Comparison of ENCODE assay signal across 8 cellular contexts in genomic region chr9:4793412-4794005, GRCh38. TPM values are rescaled to one million over a fixed set of nuclear protein-coding genes. Genes with fewer than 3 reads are reported as not detected.
DNase-seq lines count a peak whose midpoint lies in the region; ATAC-seq and TF ChIP-seq lines count a peak whose summit lies in the region.

No MANE protein-coding gene starts in this region.

- TF ChIP-seq CTCF in Calu3 (IDR thresholded peaks at IDR 0.05; ENCODE audit: unreplicated experiment) (no peak), MM.1S (IDR thresholded peaks at IDR 0.05; ENCODE audit: low read length) (no peak), chondrocyte (IDR thresholded peaks at IDR 0.05) (no peak)

- DNase-seq in Calu3 (no peak), MM.1S (no peak), chondrocyte (ENCODE audit: low spot score) (no peak), myocyte (ENCODE audit: low read depth) (peak; percentile 52), NOMO-1 treated with dmso at 0.1 percent for 144 hours (lab: John Stamatoyannopoulos, UW; ENCODE audit: unreplicated experiment) (no peak), COLO829 (ENCODE audit: low spot score) (no peak), inferior parietal cortex (ENCODE audit: extremely low spot score) (no peak)

- peak overlapping the region; percentile 73; the same call in 1 of the 2 replicates for H3K27ac ChIP-seq in MM.1S (ENCODE audit: low read length)

- H3K27me3 ChIP-seq in MM.1S (replicated peaks; ENCODE audit: insufficient read depth, low read length): no peaks in the 10 kb centered on the region

- H3K36me3 ChIP-seq in MM.1S (replicated peaks; ENCODE audit: insufficient read depth, low read length): no peaks in the 10 kb centered on the region

- H4K20me1 ChIP-seq in MM.1S (ENCODE audit: insufficient read depth, low read length): peaks cover 18% of the 10 kb centered on the region; the same call in 1 of the 2 replicates

- H3K4me1 ChIP-seq in MM.1S (ENCODE audit: low read length): peaks cover 18% of the 10 kb centered on the region; the same call in 1 of the 2 replicates

- no peaks in the 10 kb centered on the region for H3K27me3 Mint-ChIP-seq in Calu3 (ENCODE audit: unreplicated experiment)
- H3K27me3 Mint-ChIP-seq in chondrocyte (ENCODE audit: low read depth): no peaks in the 10 kb centered on the region

- H3F3A ChIP-seq in MM.1S (ENCODE audit: insufficient read depth, low read length): peaks cover 13% of the 10 kb centered on the region

- H3K36me3 Mint-ChIP-seq in Calu3 (ENCODE audit: insufficient read depth, unreplicated experiment) (peaks cover 26% of the 10 kb centered on the region), chondrocyte (ENCODE audit: low read depth) (no peaks in the 10 kb centered on the region)

- no peaks in the 10 kb centered on the region for H3K9me3 ChIP-seq in MM.1S (replicated peaks; ENCODE audit: insufficient read depth, low read length)

- H3K4me1 Mint-ChIP-seq in Calu3 (ENCODE audit: low read depth, unreplicated experiment) (peaks cover 27% of the 10 kb centered on the region), chondrocyte (ENCODE audit: low read depth) (peaks cover 23% of the 10 kb centered on the region)

- ATAC-seq in GM18868 (IDR thresholded peaks at IDR 0.05; ENCODE audit: unreplicated experiment): no peak

- peak overlapping the region; percentile 83 for H3K4me3 Mint-ChIP-seq in Calu3 (ENCODE audit: low read depth, unreplicated experiment)
- H3K4me3 Mint-ChIP-seq in chondrocyte (ENCODE audit: unreplicated experiment): peak overlapping the region; percentile 100

- H3K9me3 Mint-ChIP-seq in Calu3 (ENCODE audit: low read depth, unreplicated experiment) (no peaks in the 10 kb centered on the region), chondrocyte (ENCODE audit: low read depth) (no peaks in the 10 kb centered on the region)

- BruUV-seq in Calu3 (replicated peaks; lab: Mats Ljungman, UMichigan): no TSS peak

- H3K9ac ChIP-seq in MM.1S (ENCODE audit: low read length): peak overlapping the region; percentile 95

- peak overlapping the region; percentile 97 for H3K4me3 ChIP-seq in MM.1S (ENCODE audit: low read length)

- H3K9me2 ChIP-seq in MM.1S (replicated peaks; ENCODE audit: insufficient read depth, low read length): no peaks in the 10 kb centered on the region

- H3K27ac Mint-ChIP-seq in Calu3 (ENCODE audit: unreplicated experiment) (no peak overlapping the region), chondrocyte (ENCODE audit: unreplicated experiment) (peak overlapping the region; percentile 81)

- peaks cover 58% of the 10 kb centered on the region for H3K79me2 ChIP-seq in MM.1S (ENCODE audit: low read length)

- CTCF ChIA-PET in Calu3 (lab: Charles Lee): no interaction called here

- peak overlapping the region; percentile 83 for H3K4me2 ChIP-seq in MM.1S (ENCODE audit: low read depth, low read length)

- intact Hi-C loops in Calu3 (cut with micrococcal nuclease; ENCODE audit: unreplicated experiment): no loop called here

- peak overlapping the region; percentile 98; the same call in 1 of the 2 replicates for H2AFZ ChIP-seq in MM.1S (ENCODE audit: low read length)

RNA-seq across cellular contexts. Expression of gene RCL1, which starts 0.8 kb away (rescaled TPM):
- total RNA-seq in Calu3 (2022) (20.7 and 21.3 TPM in 2 replicates), chondrocyte (8.4 to 10.0 TPM (median 8.6 TPM) in 3 replicates), myocyte (11.7 and 12.1 TPM in 2 replicates)
- polyA plus RNA-seq in myocyte (2012): 6.5 TPM

RNA-seq across cellular contexts. Expression of gene AK3, which starts 52.5 kb away (rescaled TPM):
- 21.5 and 24.0 TPM in 2 replicates for total RNA-seq in Calu3 (2022)
- total RNA-seq in chondrocyte: 33.8 to 39.7 TPM (median 34.1 TPM) in 3 replicates
- 116 and 134 TPM in 2 replicates for total RNA-seq in myocyte
- polyA plus RNA-seq in myocyte (2012): 47.0 TPM
